In the genomic region with DNA sequence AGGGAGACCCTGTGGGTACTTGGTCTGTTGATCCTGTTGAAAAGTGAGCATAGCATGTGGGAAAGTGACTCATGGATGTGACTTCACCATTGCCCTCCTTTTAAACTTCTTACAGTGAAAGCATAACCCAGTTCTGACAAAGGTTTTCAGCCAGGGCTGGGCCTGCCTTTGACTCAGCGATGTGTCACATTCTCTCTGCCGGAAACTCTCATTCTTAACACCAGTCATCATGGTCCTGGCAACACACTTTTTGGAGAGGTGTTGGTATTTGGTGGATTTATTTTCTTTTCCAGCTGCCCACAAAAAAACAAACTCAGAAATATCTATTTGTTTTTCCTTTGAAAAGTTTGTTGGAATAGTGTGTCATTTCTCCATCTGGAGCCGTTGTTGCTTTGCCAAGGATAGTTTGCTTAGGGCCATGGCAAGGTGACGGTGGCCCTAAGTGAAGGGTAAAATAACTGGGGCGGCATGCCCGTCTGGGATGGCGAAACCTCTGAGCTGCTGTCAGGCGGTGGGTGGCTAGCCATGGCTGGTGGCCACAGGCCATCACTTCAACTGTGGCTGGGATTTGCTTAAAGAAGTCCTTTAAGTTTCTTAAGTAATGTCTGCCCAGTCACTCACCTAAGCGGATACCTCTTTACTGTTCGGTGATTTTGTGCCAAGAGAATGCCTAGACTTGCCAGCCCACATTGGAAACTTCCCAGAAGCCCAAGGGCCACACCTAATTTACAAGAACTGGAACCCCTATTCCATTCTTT, we compare ENCODE assay signal across 8 cellular contexts.
DNase-seq lines count a peak whose midpoint lies in the region; ATAC-seq and TF ChIP-seq lines count a peak whose summit lies in the region.

No MANE protein-coding gene starts in this region.

- intact Hi-C loops in Right ventricle myocardium superior (cut with DNase I) = no loop called here
- intact Hi-C loops in left ventricle myocardium inferior (cut with micrococcal nuclease) = no loop called here
- intact Hi-C loops in left ventricle myocardium superior (cut with micrococcal nuclease) = no loop called here

- no peaks in the 10 kb centered on the region for H3K36me3 ChIP-seq in left ventricle myocardium inferior

- H3K4me1 ChIP-seq in left ventricle myocardium inferior = peaks cover 35% of the 10 kb centered on the region

- ATAC-seq in Right ventricle myocardium superior (ENCODE audit: poor library complexity) (peak; percentile 84), left ventricle myocardium superior (peak; percentile 88)

- no peak overlapping the region for H3K27ac ChIP-seq in left ventricle myocardium inferior (replicated peaks)

- H3K27me3 ChIP-seq in left ventricle myocardium inferior (ENCODE audit: low read depth) = no peaks in the 10 kb centered on the region

- H3K4me3 ChIP-seq in left ventricle myocardium inferior = no peak overlapping the region

- no peak for TF ChIP-seq CTCF in left ventricle myocardium inferior (IDR thresholded peaks at IDR 0.05; ENCODE audit: borderline replicate concordance)

- no peaks in the 10 kb centered on the region for H3K9me3 ChIP-seq in left ventricle myocardium inferior (replicated peaks)

- peak; percentile 49 for DNase-seq in Right ventricle myocardium superior
- DNase-seq in left ventricle myocardium inferior = no peak
- peak; percentile 64 for DNase-seq in activated CD8-positive, alpha-beta memory T cell treated with anti-CD3 and anti-CD28 coated beads, Interleukin-2, amount 50 U/mL, for 48 hours
- peak; percentile 45 for DNase-seq in left ventricle myocardium superior
- DNase-seq in stimulated activated CD4-positive, alpha-beta T cell treated with anti-CD3 and anti-CD28 coated beads, TNF-alpha, amount 100 ng/mL, for 24 hours (ENCODE audit: low read depth in 3 of 3) = peak in 2 of 3 experiments; percentile 5 to 41
- no peak for DNase-seq in effector CD4-positive, alpha-beta T cell
- DNase-seq in D341Med (ENCODE audit: low spot score) = no peak
- DNase-seq in NCI-H1105 treated with DMSO at 0.1 percent for 48 hours (lab: John Stamatoyannopoulos, UW) = no peak

Comparison
In these comparisons a context has a peak if more than half of its experiments do, and no peak if none do; other contexts are left out.
1. DNase-seq: peak in Right ventricle myocardium superior (single experiment), activated CD8-positive, alpha-beta memory T cell treated with anti-CD3 and anti-CD28 coated beads, Interleukin-2, amount 50 U/mL, for 48 hours (single experiment), left ventricle myocardium superior (single experiment) and stimulated activated CD4-positive, alpha-beta T cell treated with anti-CD3 and anti-CD28 coated beads, TNF-alpha, amount 100 ng/mL, for 24 hours (2 of 3); none in left ventricle myocardium inferior (single experiment), effector CD4-positive, alpha-beta T cell (single experiment), D341Med (single experiment) and NCI-H1105 treated with DMSO at 0.1 percent for 48 hours (single experiment).